ENCODE assay signal across 1 cellular context in the genomic region with DNA sequence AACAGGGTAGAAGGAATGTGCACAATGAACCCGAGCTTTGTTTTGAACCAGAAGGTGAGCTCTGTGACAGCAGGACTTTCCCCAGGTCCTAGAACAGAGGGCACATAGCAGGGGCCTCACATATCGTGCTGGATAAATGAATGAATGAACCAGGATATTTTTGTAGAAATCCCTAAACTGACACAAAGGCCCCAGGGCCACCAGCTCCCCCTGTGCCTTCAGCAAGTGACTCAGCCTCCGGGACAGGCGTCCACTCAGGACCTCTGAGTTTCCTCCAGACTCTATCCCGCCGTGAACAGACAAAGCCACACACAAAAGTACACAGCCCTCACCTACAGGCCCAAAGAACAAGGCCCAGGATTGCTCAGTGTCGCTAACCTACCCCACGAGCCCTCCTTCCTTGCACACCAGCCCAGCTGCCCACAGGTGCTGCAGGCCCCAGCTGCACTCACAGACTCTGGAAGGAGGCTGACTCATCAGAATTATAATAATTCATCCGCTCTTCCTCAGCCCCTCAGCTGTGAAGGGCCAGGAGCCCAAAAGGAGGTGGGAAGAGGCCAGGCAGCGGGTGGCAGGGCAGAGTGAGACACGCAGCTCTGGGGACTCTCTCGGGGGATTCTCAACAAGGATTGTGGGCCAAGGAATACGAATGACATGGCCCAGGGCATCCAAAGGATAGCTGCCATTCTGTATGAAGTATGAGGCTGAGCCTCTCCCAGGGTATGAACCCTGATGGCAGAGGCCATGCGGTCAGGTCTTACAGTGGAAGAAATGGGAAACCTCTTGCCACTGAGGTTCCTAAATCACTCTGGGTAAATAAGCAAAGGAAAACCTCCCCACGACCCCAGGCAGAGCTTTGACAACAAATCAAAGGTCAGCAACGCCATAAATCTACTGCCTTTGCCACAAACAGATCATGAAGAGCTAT.
TF ChIP-seq lines count a peak whose summit lies in the region.

No MANE protein-coding gene starts in this region.

TF ChIP-seq in HEK293, 187 proteins besides CTCF, POLR2A, EP300 and RAD21:
- TF ChIP-seq, protein P1, sequence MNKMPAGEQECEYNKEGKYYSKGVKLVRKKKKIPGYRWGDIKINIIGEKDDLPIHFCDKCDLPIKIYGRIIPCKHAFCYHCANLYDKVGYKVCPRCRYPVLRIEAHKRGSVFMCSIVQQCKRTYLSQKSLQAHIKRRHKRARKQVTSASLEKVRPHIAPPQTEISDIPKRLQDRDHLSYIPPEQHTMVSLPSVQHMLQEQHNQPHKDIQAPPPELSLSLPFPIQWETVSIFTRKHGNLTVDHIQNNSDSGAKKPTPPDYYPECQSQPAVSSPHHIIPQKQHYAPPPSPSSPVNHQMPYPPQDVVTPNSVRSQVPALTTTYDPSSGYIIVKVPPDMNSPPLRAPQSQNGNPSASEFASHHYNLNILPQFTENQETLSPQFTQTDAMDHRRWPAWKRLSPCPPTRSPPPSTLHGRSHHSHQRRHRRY (tag by site-specific recombination; IDR thresholded peaks at IDR 0.05): no peak
- peak; percentile 71 for TF ChIP-seq ZBTB8A (tag by site-specific recombination; IDR thresholded peaks at IDR 0.05)
- TF ChIP-seq ZIC2 (tag by site-specific recombination; IDR thresholded peaks at IDR 0.05): no peak
- TF ChIP-seq, protein P2, sequence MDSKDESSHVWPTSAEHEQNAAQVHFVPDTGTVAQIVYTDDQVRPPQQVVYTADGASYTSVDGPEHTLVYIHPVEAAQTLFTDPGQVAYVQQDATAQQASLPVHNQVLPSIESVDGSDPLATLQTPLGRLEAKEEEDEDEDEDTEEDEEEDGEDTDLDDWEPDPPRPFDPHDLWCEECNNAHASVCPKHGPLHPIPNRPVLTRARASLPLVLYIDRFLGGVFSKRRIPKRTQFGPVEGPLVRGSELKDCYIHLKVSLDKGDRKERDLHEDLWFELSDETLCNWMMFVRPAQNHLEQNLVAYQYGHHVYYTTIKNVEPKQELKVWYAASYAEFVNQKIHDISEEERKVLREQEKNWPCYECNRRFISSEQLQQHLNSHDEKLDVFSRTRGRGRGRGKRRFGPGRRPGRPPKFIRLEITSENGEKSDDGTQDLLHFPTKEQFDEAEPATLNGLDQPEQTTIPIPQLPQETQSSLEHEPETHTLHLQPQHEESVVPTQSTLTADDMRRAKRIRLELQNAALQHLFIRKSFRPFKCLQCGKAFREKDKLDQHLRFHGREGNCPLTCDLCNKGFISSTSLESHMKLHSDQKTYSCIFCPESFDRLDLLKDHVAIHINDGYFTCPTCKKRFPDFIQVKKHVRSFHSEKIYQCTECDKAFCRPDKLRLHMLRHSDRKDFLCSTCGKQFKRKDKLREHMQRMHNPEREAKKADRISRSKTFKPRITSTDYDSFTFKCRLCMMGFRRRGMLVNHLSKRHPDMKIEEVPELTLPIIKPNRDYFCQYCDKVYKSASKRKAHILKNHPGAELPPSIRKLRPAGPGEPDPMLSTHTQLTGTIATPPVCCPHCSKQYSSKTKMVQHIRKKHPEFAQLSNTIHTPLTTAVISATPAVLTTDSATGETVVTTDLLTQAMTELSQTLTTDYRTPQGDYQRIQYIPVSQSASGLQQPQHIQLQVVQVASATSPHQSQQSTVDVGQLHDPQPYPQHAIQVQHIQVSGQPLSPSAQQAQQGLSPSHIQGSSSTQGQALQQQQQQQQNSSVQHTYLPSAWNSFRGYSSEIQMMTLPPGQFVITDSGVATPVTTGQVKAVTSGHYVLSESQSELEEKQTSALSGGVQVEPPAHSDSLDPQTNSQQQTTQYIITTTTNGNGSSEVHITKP (tag by site-specific recombination; IDR thresholded peaks at IDR 0.05): no peak
- TF ChIP-seq ZNF423 (tag by site-specific recombination; IDR thresholded peaks at IDR 0.05): no peak
- TF ChIP-seq SCRT2 (tag by site-specific recombination; IDR thresholded peaks at IDR 0.05): peak; percentile 58; the same call in 1 of the 2 replicates
- TF ChIP-seq ZNF521 (tag by site-specific recombination; IDR thresholded peaks at IDR 0.05): no peak
- no peak for TF ChIP-seq YY2 (tag by site-specific recombination; IDR thresholded peaks at IDR 0.05)
- no peak for TF ChIP-seq ZBTB21 (tag by site-specific recombination; IDR thresholded peaks at IDR 0.05)
